ENCODE assay signal across 13 cellular contexts in the genomic region with DNA sequence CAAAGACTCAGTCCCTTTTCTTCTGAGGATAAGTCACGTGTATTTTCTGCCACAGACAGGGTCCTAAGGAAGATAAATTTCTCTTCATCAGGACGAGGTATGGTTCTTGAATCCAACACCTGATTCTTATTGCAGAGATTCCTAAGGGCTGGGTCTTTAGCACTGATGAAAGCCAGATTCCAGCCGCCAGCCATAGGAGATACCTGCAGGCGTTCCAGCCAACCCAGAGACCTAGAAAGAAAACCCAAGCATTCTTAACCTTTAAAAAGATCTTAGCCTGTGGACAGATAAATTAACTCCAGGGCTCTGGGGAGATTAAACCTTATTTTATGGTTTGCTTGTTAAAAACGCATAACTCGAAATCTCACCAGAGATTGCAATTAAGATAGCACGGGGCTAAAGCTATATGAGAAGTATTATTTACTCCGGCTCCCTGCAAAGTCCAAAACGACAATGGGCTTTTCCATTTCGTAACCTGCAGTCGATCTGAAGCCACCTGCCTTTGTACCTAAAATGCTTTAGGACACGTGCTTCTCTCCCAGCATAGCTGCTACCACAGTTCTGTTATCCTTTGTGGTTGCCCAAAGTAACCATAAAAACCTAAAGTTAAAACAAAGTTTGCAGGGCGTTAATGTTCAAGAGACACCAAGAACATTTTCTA.
DNase-seq lines count a peak whose midpoint lies in the region; ATAC-seq and TF ChIP-seq lines count a peak whose summit lies in the region.
"Had no signal": no experiment of that assay in that cellular context is flagged by ENCODE, and none has a peak within 500 bp of the region (broad histone marks: within the 10 kb centered on the region; RNA-seq: fewer than 3 reads in every experiment).

No MANE protein-coding gene starts in this region.

- ATAC-seq in stimulated activated memory B cell treated with anti-CD40 and anti-IgM and Interleukin-4, amounts not matched to agents 10 μg/mL and 1 μg/mL and 100 μg/mL, for 72 hours = no peak

- DNase-seq in M059J (ENCODE audit: low read depth) = peak; percentile 15
- peak; percentile 33 for DNase-seq in hepatocyte (ENCODE audit: low spot score)
- DNase-seq in nephron progenitor cell = no peak
- no peak for DNase-seq in hepatic stellate cell (ENCODE audit: low spot score)
- DNase-seq in right atrium auricular region (ENCODE audit: low spot score) = no peak
- DNase-seq: CD4-positive, alpha-beta T cell; DMS79; GOT3; H9 had no signal

- H3K27ac ChIP-seq in HEK293 (ENCODE audit: extremely low read depth, low read depth, low read length) = 0 out of 2 replicates have a peak overlapping the region, but pooled peaks have one; percentile 11
- peak overlapping the region; percentile 73 for H3K27ac ChIP-seq in hepatocyte
- H3K27ac ChIP-seq in right atrium auricular region = no peak overlapping the region
- H3K27ac ChIP-seq: HL-60 had no signal

- H3K27me3 ChIP-seq in hepatocyte = peaks cover 3% of the 10 kb centered on the region
- H3K27me3 ChIP-seq in right atrium auricular region = no peaks in the 10 kb centered on the region

- peaks cover 63% of the 10 kb centered on the region for H3K4me1 Mint-ChIP-seq in nephron progenitor cell
- no peaks in the 10 kb centered on the region for H3K4me1 Mint-ChIP-seq in stimulated activated memory B cell treated with anti-CD40 and anti-IgM and Interleukin-4, amounts not matched to agents 10 μg/mL and 1 μg/mL and 100 μg/mL, for 72 hours
- H3K4me1 Mint-ChIP-seq: B cell had no signal

- 18% methylated on average over 13 of the region's 13 CpGs for WGBS in hepatocyte (ENCODE audit: low lambda C conversion rate, missing lambda C conversion rate)

- no peaks in the 10 kb centered on the region for H4K20me1 ChIP-seq in hepatocyte (ENCODE audit: insufficient read depth, poor library complexity, severe bottlenecking)

- no peaks in the 10 kb centered on the region for H3K79me2 ChIP-seq in hepatocyte

- no peak overlapping the region for H3K4me2 ChIP-seq in hepatocyte

- no peaks in the 10 kb centered on the region for H3K9me3 Mint-ChIP-seq in nephron progenitor cell
- H3K9me3 Mint-ChIP-seq in stimulated activated memory B cell treated with anti-CD40 and anti-IgM and Interleukin-4, amounts not matched to agents 10 μg/mL and 1 μg/mL and 100 μg/mL, for 72 hours = no peaks in the 10 kb centered on the region
- H3K9me3 Mint-ChIP-seq: CD4-positive, alpha-beta T cell; H9 had no signal

- POLR2A ChIA-PET in HEK293 (lab: Yijun Ruan, JAX) = no interaction called here

- no peaks in the 10 kb centered on the region for H3K9me2 ChIP-seq in hepatocyte (replicated peaks; ENCODE audit: insufficient read depth)

- peak overlapping the region; percentile 4 for H3K27ac Mint-ChIP-seq in nephron progenitor cell
- no peak overlapping the region for H3K27ac Mint-ChIP-seq in stimulated activated memory B cell treated with anti-CD40 and anti-IgM and Interleukin-4, amounts not matched to agents 10 μg/mL and 1 μg/mL and 100 μg/mL, for 72 hours
- H3K27ac Mint-ChIP-seq: B cell; CD4-positive, alpha-beta T cell; H9 had no signal

- TF ChIP-seq CTCF in HEK293 (tag by site-specific recombination; IDR thresholded peaks at IDR 0.05) (no peak), hepatocyte (IDR thresholded peaks at IDR 0.05; ENCODE audit: poor library complexity) (no peak), nephron progenitor cell (IDR thresholded peaks at IDR 0.05) (no peak), right atrium auricular region (IDR thresholded peaks at IDR 0.05) (no peak)

- peaks cover 14% of the 10 kb centered on the region for H3K27me3 Mint-ChIP-seq in nephron progenitor cell (ENCODE audit: low read depth, poor library complexity)
- H3K27me3 Mint-ChIP-seq in stimulated activated memory B cell treated with anti-CD40 and anti-IgM and Interleukin-4, amounts not matched to agents 10 μg/mL and 1 μg/mL and 100 μg/mL, for 72 hours = no peaks in the 10 kb centered on the region
- H3K27me3 Mint-ChIP-seq: CD4-positive, alpha-beta T cell had no signal

- H3K4me3 Mint-ChIP-seq in nephron progenitor cell = no peak overlapping the region
- H3K4me3 Mint-ChIP-seq in stimulated activated memory B cell treated with anti-CD40 and anti-IgM and Interleukin-4, amounts not matched to agents 10 μg/mL and 1 μg/mL and 100 μg/mL, for 72 hours = no peak overlapping the region
- H3K4me3 Mint-ChIP-seq: B cell; CD4-positive, alpha-beta T cell; H9 had no signal

- H3K4me1 ChIP-seq in HEK293 (ENCODE audit: control insufficient read depth, insufficient read depth, low read length) (no peaks in the 10 kb centered on the region), hepatocyte (ENCODE audit: insufficient read depth) (peaks cover 9% of the 10 kb centered on the region), right atrium auricular region (no peaks in the 10 kb centered on the region)

- CTCF ChIA-PET in HEK293 (lab: Yijun Ruan, JAX) = interaction anchor here (0.8 to 2.4 kb wide), 2 partner anchors 8 to 396 kb away, joined by 3 to 11 read pairs; no protein-coding TSS in a partner anchor

- H3K36me3 Mint-ChIP-seq in nephron progenitor cell (ENCODE audit: low read depth) = no peaks in the 10 kb centered on the region
- H3K36me3 Mint-ChIP-seq in stimulated activated memory B cell treated with anti-CD40 and anti-IgM and Interleukin-4, amounts not matched to agents 10 μg/mL and 1 μg/mL and 100 μg/mL, for 72 hours = no peaks in the 10 kb centered on the region

- H3K9me3 ChIP-seq in HEK293 (ENCODE audit: control insufficient read depth, insufficient read depth, low read depth, low read length) (no peaks in the 10 kb centered on the region), hepatocyte (ENCODE audit: low read depth) (no peaks in the 10 kb centered on the region), right atrium auricular region (no peaks in the 10 kb centered on the region)

- H3K36me3 ChIP-seq in HEK293 (ENCODE audit: control insufficient read depth in 2 of 2, insufficient read depth in 1 of 2, low read length in 2 of 2) (no peaks in the 10 kb centered on the region), hepatocyte (replicated peaks; ENCODE audit: insufficient read depth, low read depth) (no peaks in the 10 kb centered on the region), right atrium auricular region (no peaks in the 10 kb centered on the region)

- no peak overlapping the region for H2AFZ ChIP-seq in hepatocyte

- no peak overlapping the region for H3K4me3 ChIP-seq in HEK293 (ENCODE audit: low read depth, low read length)
- H3K4me3 ChIP-seq in hepatocyte = no peak overlapping the region
- no peak overlapping the region for H3K4me3 ChIP-seq in right atrium auricular region

TF ChIP-seq in HEK293, 187 proteins besides CTCF, POLR2A, EP300 and RAD21 (continues in another document):
- TF ChIP-seq WT1 (tag by site-specific recombination; IDR thresholded peaks at IDR 0.05) (peak; percentile 76; the same call in 1 of the 2 replicates), ZNF791 (tag by site-specific recombination; IDR thresholded peaks at IDR 0.05) (no peak), ZBTB8A (tag by site-specific recombination; IDR thresholded peaks at IDR 0.05) (peak; percentile 28; the same call in 1 of the 2 replicates), GLI2 (tag by site-specific recombination; IDR thresholded peaks at IDR 0.05; ENCODE audit: borderline replicate concordance, low read depth) (peak; percentile 18; the same call in 1 of the 2 replicates), ZNF843 (tag by site-specific recombination; IDR thresholded peaks at IDR 0.05) (peak; percentile 87), TCF7L2 (IDR thresholded peaks at IDR 0.05; ENCODE audit: borderline replicate concordance, low read depth, low read length) (peak; percentile 31; the same call in 1 of the 2 replicates), ZNF132 (tag by site-specific recombination; IDR thresholded peaks at IDR 0.05; ENCODE audit: borderline replicate concordance) (no peak)
- TF ChIP-seq, protein P1, sequence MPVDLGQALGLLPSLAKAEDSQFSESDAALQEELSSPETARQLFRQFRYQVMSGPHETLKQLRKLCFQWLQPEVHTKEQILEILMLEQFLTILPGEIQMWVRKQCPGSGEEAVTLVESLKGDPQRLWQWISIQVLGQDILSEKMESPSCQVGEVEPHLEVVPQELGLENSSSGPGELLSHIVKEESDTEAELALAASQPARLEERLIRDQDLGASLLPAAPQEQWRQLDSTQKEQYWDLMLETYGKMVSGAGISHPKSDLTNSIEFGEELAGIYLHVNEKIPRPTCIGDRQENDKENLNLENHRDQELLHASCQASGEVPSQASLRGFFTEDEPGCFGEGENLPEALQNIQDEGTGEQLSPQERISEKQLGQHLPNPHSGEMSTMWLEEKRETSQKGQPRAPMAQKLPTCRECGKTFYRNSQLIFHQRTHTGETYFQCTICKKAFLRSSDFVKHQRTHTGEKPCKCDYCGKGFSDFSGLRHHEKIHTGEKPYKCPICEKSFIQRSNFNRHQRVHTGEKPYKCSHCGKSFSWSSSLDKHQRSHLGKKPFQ (tag by site-specific recombination; IDR thresholded peaks at IDR 0.05) = peak; percentile 57; the same call in 1 of the 2 replicates
- TF ChIP-seq, protein P2, sequence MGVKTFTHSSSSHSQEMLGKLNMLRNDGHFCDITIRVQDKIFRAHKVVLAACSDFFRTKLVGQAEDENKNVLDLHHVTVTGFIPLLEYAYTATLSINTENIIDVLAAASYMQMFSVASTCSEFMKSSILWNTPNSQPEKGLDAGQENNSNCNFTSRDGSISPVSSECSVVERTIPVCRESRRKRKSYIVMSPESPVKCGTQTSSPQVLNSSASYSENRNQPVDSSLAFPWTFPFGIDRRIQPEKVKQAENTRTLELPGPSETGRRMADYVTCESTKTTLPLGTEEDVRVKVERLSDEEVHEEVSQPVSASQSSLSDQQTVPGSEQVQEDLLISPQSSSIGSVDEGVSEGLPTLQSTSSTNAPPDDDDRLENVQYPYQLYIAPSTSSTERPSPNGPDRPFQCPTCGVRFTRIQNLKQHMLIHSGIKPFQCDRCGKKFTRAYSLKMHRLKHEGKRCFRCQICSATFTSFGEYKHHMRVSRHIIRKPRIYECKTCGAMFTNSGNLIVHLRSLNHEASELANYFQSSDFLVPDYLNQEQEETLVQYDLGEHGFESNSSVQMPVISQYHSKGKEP (tag by site-specific recombination; IDR thresholded peaks at IDR 0.05) = peak; percentile 65; the same call in 1 of the 2 replicates
- TF ChIP-seq, protein P3, sequence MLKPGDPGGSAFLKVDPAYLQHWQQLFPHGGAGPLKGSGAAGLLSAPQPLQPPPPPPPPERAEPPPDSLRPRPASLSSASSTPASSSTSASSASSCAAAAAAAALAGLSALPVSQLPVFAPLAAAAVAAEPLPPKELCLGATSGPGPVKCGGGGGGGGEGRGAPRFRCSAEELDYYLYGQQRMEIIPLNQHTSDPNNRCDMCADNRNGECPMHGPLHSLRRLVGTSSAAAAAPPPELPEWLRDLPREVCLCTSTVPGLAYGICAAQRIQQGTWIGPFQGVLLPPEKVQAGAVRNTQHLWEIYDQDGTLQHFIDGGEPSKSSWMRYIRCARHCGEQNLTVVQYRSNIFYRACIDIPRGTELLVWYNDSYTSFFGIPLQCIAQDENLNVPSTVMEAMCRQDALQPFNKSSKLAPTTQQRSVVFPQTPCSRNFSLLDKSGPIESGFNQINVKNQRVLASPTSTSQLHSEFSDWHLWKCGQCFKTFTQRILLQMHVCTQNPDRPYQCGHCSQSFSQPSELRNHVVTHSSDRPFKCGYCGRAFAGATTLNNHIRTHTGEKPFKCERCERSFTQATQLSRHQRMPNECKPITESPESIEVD (tag by site-specific recombination; IDR thresholded peaks at IDR 0.05) = peak; percentile 81

Comparison
In these comparisons a context has a peak if more than half of its experiments do, and no peak if none do; other contexts are left out.
1. H3K27ac ChIP-seq: peak in HEK293 (single experiment) and hepatocyte (single experiment); none in right atrium auricular region (0 of 2).
2. DNase-seq: peak in M059J (single experiment) and hepatocyte (single experiment); none in nephron progenitor cell (single experiment), hepatic stellate cell (single experiment) and right atrium auricular region (single experiment).